Comparison of ENCODE assay signal across 15 cellular contexts in the genomic region with DNA sequence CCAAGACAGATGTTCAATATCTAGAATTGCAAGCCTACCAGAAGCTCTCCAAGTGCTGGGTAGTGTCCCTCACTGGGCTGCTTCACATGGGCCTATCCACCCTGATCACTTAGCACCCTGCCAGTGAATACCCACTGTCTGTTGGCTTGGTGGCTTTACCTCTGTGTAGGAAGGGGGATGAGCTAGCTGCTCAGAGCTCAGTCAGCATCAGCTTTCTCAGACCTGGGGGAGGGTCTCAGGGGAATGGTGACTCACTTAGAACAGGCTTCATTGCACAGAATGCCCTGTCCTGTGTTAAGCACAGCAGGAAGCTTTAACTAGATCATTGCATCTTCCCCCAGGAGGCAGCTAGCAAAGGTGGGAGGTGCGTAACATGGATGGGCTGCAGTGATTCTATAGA.
DNase-seq lines count a peak whose midpoint lies in the region; ATAC-seq and TF ChIP-seq lines count a peak whose summit lies in the region.
"Had no signal": no experiment of that assay in that cellular context is flagged by ENCODE, and none has a peak within 500 bp of the region (broad histone marks: within the 10 kb centered on the region; RNA-seq: fewer than 3 reads in every experiment).

No MANE protein-coding gene starts in this region.

- no peak for ATAC-seq in CD8-positive, alpha-beta T cell
- ATAC-seq in HG02610 (IDR thresholded peaks at IDR 0.05; ENCODE audit: unreplicated experiment), result peak; percentile 80
- no peak for ATAC-seq in Panc1
- ATAC-seq: left lobe of liver had no signal

- no peaks in the 10 kb centered on the region for H3K4me1 ChIP-seq in CD8-positive, alpha-beta T cell (ENCODE audit: insufficient read depth, low read length)
- H3K4me1 ChIP-seq in Panc1 (ENCODE audit: control insufficient read depth, insufficient read depth, low read length), result peaks cover 27% of the 10 kb centered on the region
- H3K4me1 ChIP-seq: breast epithelium had no signal

- H3K4me1 Mint-ChIP-seq in CD8-positive, alpha-beta T cell (ENCODE audit: low read depth), result no peaks in the 10 kb centered on the region

- no peaks in the 10 kb centered on the region for H3K9me3 Mint-ChIP-seq in CD8-positive, alpha-beta T cell
- H3K9me3 Mint-ChIP-seq: activated T-cell treated with anti-CD3 and anti-CD28 coated beads, Interleukin-2, amount 50 U/mL, for 24 hours had no signal

- H3K4me3 Mint-ChIP-seq in CD8-positive, alpha-beta T cell, result no peak overlapping the region
- H3K4me3 Mint-ChIP-seq: activated T-cell treated with anti-CD3 and anti-CD28 coated beads, Interleukin-2, amount 50 U/mL, for 24 hours had no signal

- H3K36me3 ChIP-seq in CD8-positive, alpha-beta T cell (ENCODE audit: insufficient read depth, low read length), result no peaks in the 10 kb centered on the region
- H3K36me3 ChIP-seq in Panc1 (ENCODE audit: control insufficient read depth, insufficient read depth, low read length), result no peaks in the 10 kb centered on the region
- H3K36me3 ChIP-seq in MG63, result no peaks in the 10 kb centered on the region
- H3K36me3 ChIP-seq: breast epithelium had no signal

- TF ChIP-seq CTCF in CD8-positive, alpha-beta T cell (IDR thresholded peaks at IDR 0.05), result no peak
- TF ChIP-seq CTCF in Panc1 (IDR thresholded peaks at IDR 0.05), result no peak

- in situ Hi-C loops in Panc1 (cut with HindIII; ENCODE audit: low pct_unique_long_range_greater_than_20kb, low sequenced_read_pairs), result no loop called here

- no peaks in the 10 kb centered on the region for H3K9me3 ChIP-seq in CD8-positive, alpha-beta T cell (ENCODE audit: low read length)
- H3K9me3 ChIP-seq in Panc1 (ENCODE audit: control insufficient read depth, insufficient read depth, low read depth, low read length) (no peaks in the 10 kb centered on the region; the same call in 1 of the 2 replicates), MG63 (no peaks in the 10 kb centered on the region)
- H3K9me3 ChIP-seq: breast epithelium had no signal

- intact Hi-C loops in CD8-positive, alpha-beta T cell (cut with DNase I, micrococcal nuclease), result no loop called here
- intact Hi-C loops in Panc1 (cut with micrococcal nuclease; ENCODE audit: unreplicated experiment), result no loop called here

- H3K27ac ChIP-seq in CD8-positive, alpha-beta T cell (ENCODE audit: low read depth, low read length), result no peak overlapping the region
- peak overlapping the region; percentile 42 for H3K27ac ChIP-seq in Panc1 (ENCODE audit: low read length)
- H3K27ac ChIP-seq: breast epithelium, C4-2B had no signal

- H3K4me3 ChIP-seq in CD8-positive, alpha-beta T cell (ENCODE audit: low read depth, low read length), result no peak overlapping the region
- H3K4me3 ChIP-seq in Panc1 (ENCODE audit: low read depth in 2 of 2, low read length in 2 of 2) (no peak overlapping the region), MG63 (no peak overlapping the region)
- H3K4me3 ChIP-seq: breast epithelium had no signal

- BruUV-seq in Panc1 (replicated peaks; lab: Mats Ljungman, UMichigan), result no TSS peak

- no peaks in the 10 kb centered on the region for H3K27me3 Mint-ChIP-seq in CD8-positive, alpha-beta T cell (ENCODE audit: low read depth)
- H3K27me3 Mint-ChIP-seq: activated T-cell treated with anti-CD3 and anti-CD28 coated beads, Interleukin-2, amount 50 U/mL, for 24 hours had no signal

- no peak for DNase-seq in CD8-positive, alpha-beta T cell
- no peak for DNase-seq in Panc1 (ENCODE audit: low read depth, low spot score)
- peak; percentile 18 for DNase-seq in iris pigment epithelial cell (ENCODE audit: low read depth)
- DNase-seq in H4 (ENCODE audit: low spot score), result no peak
- no peak for DNase-seq in MG63
- no peak for DNase-seq in retina
- DNase-seq in HEK293T (ENCODE audit: extremely low spot score), result no peak
- DNase-seq: activated T-cell treated with anti-CD3 and anti-CD28 coated beads, Interleukin-2, amount 50 U/mL, for 24 hours; KG1; NCI-H2171; nucleus accumbens had no signal

- no peaks in the 10 kb centered on the region for H3K36me3 Mint-ChIP-seq in CD8-positive, alpha-beta T cell

- H3K27me3 ChIP-seq in CD8-positive, alpha-beta T cell (ENCODE audit: insufficient read depth, low read length), result no peaks in the 10 kb centered on the region
- no peaks in the 10 kb centered on the region for H3K27me3 ChIP-seq in Panc1 (ENCODE audit: control insufficient read depth, insufficient read depth, low read length)
- H3K27me3 ChIP-seq in MG63, result no peaks in the 10 kb centered on the region
- H3K27me3 ChIP-seq: breast epithelium had no signal

- CTCF ChIA-PET in CD8-positive, alpha-beta T cell (lab: Charles Lee), result no interaction called here
- CTCF ChIA-PET in Panc1 (lab: Charles Lee) (no interaction called here), HEK293T (lab: Yijun Ruan, JAX) (interaction anchor here (2.3 kb wide), 1 partner anchor 124 kb away, joined by 7 read pairs; no protein-coding TSS in a partner anchor)

- peak overlapping the region; percentile 19 for H3K27ac Mint-ChIP-seq in CD8-positive, alpha-beta T cell
- H3K27ac Mint-ChIP-seq: activated T-cell treated with anti-CD3 and anti-CD28 coated beads, Interleukin-2, amount 50 U/mL, for 24 hours had no signal

- POLR2A ChIA-PET in CD8-positive, alpha-beta T cell (lab: Charles Lee), result interaction anchor here (1.3 to 1.6 kb wide), 2 partner anchors 8 to 25 kb away, joined by 3 to 6 read pairs; no protein-coding TSS in a partner anchor
- POLR2A ChIA-PET in Panc1 (lab: Charles Lee), result no interaction called here
- POLR2A ChIA-PET in HEK293T (lab: Yijun Ruan, JAX), result no interaction called here

TF ChIP-seq in HEK293T, 16 proteins besides CTCF, POLR2A, EP300 and RAD21:
- TF ChIP-seq ZNF384 (IDR thresholded peaks at IDR 0.05) (no peak), SUZ12 (IDR thresholded peaks at IDR 0.05) (no peak), LEF1 (IDR thresholded peaks at IDR 0.05; ENCODE audit: borderline replicate concordance) (no peak), HDGF (IDR thresholded peaks at IDR 0.05; ENCODE audit: borderline replicate concordance) (no peak), ARNT (IDR thresholded peaks at IDR 0.05) (no peak), BHLHE40 (IDR thresholded peaks at IDR 0.05; ENCODE audit: borderline replicate concordance) (no peak)
